ENCODE assay signal across 21 cellular contexts in the genomic region with DNA sequence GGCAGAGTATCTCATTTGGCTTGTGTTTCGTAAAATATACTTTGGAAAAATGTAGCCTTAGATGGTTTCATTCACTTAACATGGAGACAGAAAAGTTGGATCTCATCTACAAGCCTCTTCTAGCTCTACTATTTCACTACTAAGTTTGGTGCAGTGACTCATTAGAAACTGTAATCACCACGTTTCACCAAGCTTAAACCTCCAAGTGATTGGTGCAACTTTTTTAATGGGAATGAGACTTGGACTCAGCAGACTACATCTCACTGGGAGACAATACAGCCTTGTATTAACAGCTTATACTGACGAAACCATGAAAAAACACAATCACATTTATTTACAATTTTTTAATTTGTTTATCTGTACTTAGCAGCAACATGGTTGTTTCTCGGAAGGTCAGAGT.
"Had no signal": no experiment of that assay in that cellular context is flagged by ENCODE, and none has a peak within 500 bp of the region (broad histone marks: within the 10 kb centered on the region; RNA-seq: fewer than 3 reads in every experiment).

No MANE protein-coding gene starts in this region.

- H3K27ac ChIP-seq: cardiac muscle cell, epithelial cell of prostate, suprapubic skin, vagina, VCaP had no signal

- H3K36me3 Mint-ChIP-seq: memory B cell; naive thymus-derived CD8-positive, alpha-beta T cell had no signal

- DNase-seq: activated CD4-positive, CD25-positive, alpha-beta regulatory T cell treated with anti-CD3 and anti-CD28 coated beads, Interleukin-2, amount 50 U/mL, for 72 hours; activated CD8-positive, alpha-beta memory T cell treated with anti-CD3 and anti-CD28 coated beads for 24 hours; activated CD8-positive, alpha-beta memory T cell treated with anti-CD3 and anti-CD28 coated beads, Interleukin-2, amount 50 U/mL, for 48 hours; activated effector memory CD4-positive, alpha-beta T cell treated with anti-CD3 and anti-CD28 coated beads, Interleukin-2, amount 50 U/mL, for 16 hours; activated naive CD4-positive, alpha-beta T cell treated with anti-CD3 and anti-CD28 coated beads, Interleukin-2, amount 50 U/mL, for 16 hours; activated T-cell treated with anti-CD3 and anti-CD28 coated beads, Interleukin-2, amount 50 U/mL, for 48 hours; dermis blood vessel endothelial cell; left ventricle myocardium superior; naive thymus-derived CD8-positive, alpha-beta T cell; stimulated activated CD4-positive, alpha-beta T cell treated with anti-CD3 and anti-CD28 coated beads, Interleukin-12 subunit alpha, Interleukin-12 subunit beta, amount 100 ng/mL, for 4 hours; stimulated activated CD4-positive, alpha-beta T cell treated with anti-CD3 and anti-CD28 coated beads, Interleukin-1b, Interleukin-23, amount 100 ng/mL, for 48 hours; stimulated activated CD8-positive, alpha-beta memory T cell treated with anti-CD3 and anti-CD28 coated beads, Interleukin-4, amount 100 ng/mL, for 48 hours; stimulated activated naive CD4-positive, alpha-beta T cell; T-helper 1 cell; trophoblast cell had no signal

- H3K4me3 Mint-ChIP-seq: memory B cell; naive thymus-derived CD8-positive, alpha-beta T cell had no signal

- H3K4me3 ChIP-seq: cardiac muscle cell, suprapubic skin, vagina had no signal

- H3K4me1 Mint-ChIP-seq: memory B cell; naive thymus-derived CD8-positive, alpha-beta T cell had no signal

- H3K27me3 ChIP-seq: cardiac muscle cell, suprapubic skin, vagina had no signal

- ATAC-seq: left ventricle myocardium superior; naive thymus-derived CD8-positive, alpha-beta T cell had no signal

- H3K36me3 ChIP-seq: cardiac muscle cell, suprapubic skin, vagina had no signal

- H3K27ac Mint-ChIP-seq: memory B cell had no signal

- H3K4me1 ChIP-seq: suprapubic skin, vagina had no signal

- H3K9me3 Mint-ChIP-seq: memory B cell; naive thymus-derived CD8-positive, alpha-beta T cell had no signal

- H3K9me3 ChIP-seq: suprapubic skin, vagina had no signal
